ENCODE assay signal across 23 cellular contexts in genomic region chr1:53752281-53752680, GRCh38. TPM values are rescaled to one million over a fixed set of nuclear protein-coding genes. Genes with fewer than 3 reads are reported as not detected.
"Had no signal": no experiment of that assay in that cellular context is flagged by ENCODE, and none has a peak within 500 bp of the region (broad histone marks: within the 10 kb centered on the region; RNA-seq: fewer than 3 reads in every experiment).

No MANE protein-coding gene starts in this region.

- H3K4me1 ChIP-seq: esophagus squamous epithelium, gastrocnemius medialis, heart right ventricle, left lung, lower lobe of right lung had no signal

- H3K36me3 Mint-ChIP-seq: naive thymus-derived CD4-positive, alpha-beta T cell had no signal

- H3K27me3 ChIP-seq: dorsolateral prefrontal cortex, esophagus squamous epithelium, gastrocnemius medialis had no signal

- H3K27ac Mint-ChIP-seq: naive thymus-derived CD4-positive, alpha-beta T cell had no signal

- H3K27ac ChIP-seq: coronary artery, dorsolateral prefrontal cortex, esophagus squamous epithelium, gastrocnemius medialis, heart right ventricle, left lung, lower lobe of right lung had no signal

- H3K36me3 ChIP-seq: esophagus squamous epithelium, gastrocnemius medialis, heart right ventricle, left lung, lower lobe of right lung had no signal

- H3K9me3 ChIP-seq: esophagus squamous epithelium, gastrocnemius medialis, heart right ventricle, left lung, lower lobe of right lung had no signal

- ATAC-seq: gastrocnemius medialis; heart right ventricle; left cardiac atrium; left lung; left ventricle myocardium superior; naive thymus-derived CD4-positive, alpha-beta T cell had no signal

- H3K4me3 Mint-ChIP-seq: naive thymus-derived CD4-positive, alpha-beta T cell had no signal

- H3K4me3 ChIP-seq: coronary artery, dorsolateral prefrontal cortex, esophagus squamous epithelium, gastrocnemius medialis, heart right ventricle, left lung, lower lobe of right lung had no signal

- H3K4me1 Mint-ChIP-seq: naive thymus-derived CD4-positive, alpha-beta T cell had no signal

- H3K9me3 Mint-ChIP-seq: naive thymus-derived CD4-positive, alpha-beta T cell had no signal

- DNase-seq: dermis blood vessel endothelial cell; dorsolateral prefrontal cortex; effector CD4-positive, alpha-beta T cell; effector memory CD4-positive, alpha-beta T cell; esophagus squamous epithelium; foreskin fibroblast; foreskin melanocyte; gastrocnemius medialis; glutamatergic neuron; head of caudate nucleus; heart right ventricle; hippocampal formation; left cardiac atrium; left lung; left ventricle myocardium superior; lower lobe of right lung; mesendoderm; midbrain; naive thymus-derived CD4-positive, alpha-beta T cell had no signal

RNA-seq across cellular contexts. Expression of gene GLIS1, which starts 13.3 kb away (rescaled TPM):
- total RNA-seq: dermis blood vessel endothelial cell; endothelial cell of umbilical vein; gastrocnemius medialis; left lung; left ventricle myocardium superior; lower lobe of right lung; lung microvascular endothelial cell; mononuclear cell; naive thymus-derived CD4-positive, alpha-beta T cell had no signal
